8 cellular contexts compared by ENCODE assay signal in the genomic region with DNA sequence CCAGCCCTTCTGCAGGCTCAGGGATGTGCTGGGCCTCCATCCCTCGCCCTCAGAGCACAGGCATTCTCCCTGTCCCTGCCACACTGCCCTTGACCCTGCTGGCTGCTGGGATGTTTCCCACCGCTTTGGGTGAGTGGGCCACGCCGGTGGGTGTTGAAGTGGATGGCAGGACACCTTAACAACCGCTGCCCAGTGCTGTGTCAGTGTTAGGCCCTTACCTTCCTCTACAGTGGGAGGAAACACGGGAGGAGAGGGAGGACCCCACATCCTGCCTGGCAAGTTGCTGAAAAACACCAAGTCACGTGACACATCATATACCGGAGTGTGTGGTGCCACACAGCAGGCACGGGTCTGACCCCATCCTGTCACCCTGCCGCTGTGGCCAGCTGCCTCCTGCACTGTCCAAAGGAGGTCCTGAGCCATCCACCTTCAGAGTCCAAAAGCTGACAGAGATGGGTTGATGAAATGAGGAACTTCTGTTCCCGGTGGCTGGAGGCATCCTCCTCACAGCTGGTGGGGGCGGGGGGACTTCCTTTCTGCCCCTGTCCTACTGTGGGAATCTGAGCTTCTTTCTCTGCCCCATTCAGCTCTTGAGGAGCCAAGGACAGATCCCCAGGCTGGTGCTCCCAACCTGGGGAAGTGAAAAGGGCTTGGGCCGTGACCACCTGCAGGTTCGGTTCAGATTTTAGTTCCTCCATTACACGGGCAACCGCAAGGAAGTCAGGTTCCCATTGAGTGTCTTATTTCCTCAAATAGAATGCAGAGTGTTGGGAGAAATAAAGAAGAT. TPM values are rescaled to one million over a fixed set of nuclear protein-coding genes. Genes with fewer than 3 reads are reported as not detected.
DNase-seq lines count a peak whose midpoint lies in the region; ATAC-seq lines count a peak whose summit lies in the region.

No MANE protein-coding gene starts in this region.

- peak; percentile 6 for ATAC-seq in left ventricle myocardium superior
- ATAC-seq in stimulated activated naive CD8-positive, alpha-beta T cell treated with anti-CD3 and anti-CD28 coated beads, Interleukin-15, Interleukin-2, amounts not matched to agents 100 U/mL and 50 U/mL, for 24 hours = peak; percentile 49

- peak overlapping the region; percentile 6; the same call in 1 of the 2 replicates for H3K4me3 ChIP-seq in GM08714 (ENCODE audit: low read length)

- intact Hi-C loops in left ventricle myocardium superior (cut with micrococcal nuclease) = no loop called here

- DNase-seq in KBM-7 (peak; percentile 88), left ventricle myocardium superior (no peak), caudate nucleus (lab: John Stamatoyannopoulos, UW) (no peak), DMS 273 treated with DMSO at 0.1 percent for 48 hours (lab: John Stamatoyannopoulos, UW) (no peak), T1000 (lab: John Stamatoyannopoulos, UW) (no peak)
- peak; percentile 21 to 38 for DNase-seq in activated CD4-positive, alpha-beta T cell treated with anti-CD3 and anti-CD28 coated beads, Interleukin-2, amount 50 U/mL, for 4 hours
- DNase-seq in stimulated activated naive CD8-positive, alpha-beta T cell treated with anti-CD3 and anti-CD28 coated beads, Interleukin-15, Interleukin-2, amounts not matched to agents 100 U/mL and 50 U/mL, for 24 hours = peak; percentile 66

- H3K27ac ChIP-seq in caudate nucleus (ENCODE audit: low read depth, low read length) = no peak overlapping the region

- in situ Hi-C loops in KBM-7 (cut with MboI; ENCODE audit: low pct_unique_long_range_greater_than_20kb, low sequenced_read_pairs) = loop anchor here (25.0 kb wide), 1 partner anchor 118 kb away; no protein-coding TSS in a partner anchor

RNA-seq across cellular contexts. Expression of a gene that starts 3.2 kb away (rescaled TPM):
- total RNA-seq in left ventricle myocardium superior = 5.7 TPM

RNA-seq across cellular contexts. Expression of a gene that starts 38.5 kb away (rescaled TPM):
- 25.8 TPM for total RNA-seq in left ventricle myocardium superior

RNA-seq across cellular contexts. Expression of a gene that starts 45.2 kb away (rescaled TPM):
- total RNA-seq in left ventricle myocardium superior = 25.5 TPM

Comparison
In these comparisons a context has a peak if more than half of its experiments do, and no peak if none do; other contexts are left out.
1. DNase-seq: peak in KBM-7 (single experiment), activated CD4-positive, alpha-beta T cell treated with anti-CD3 and anti-CD28 coated beads, Interleukin-2, amount 50 U/mL, for 4 hours (2 of 2) and stimulated activated naive CD8-positive, alpha-beta T cell treated with anti-CD3 and anti-CD28 coated beads, Interleukin-15, Interleukin-2, amounts not matched to agents 100 U/mL and 50 U/mL, for 24 hours (single experiment); none in left ventricle myocardium superior (single experiment), caudate nucleus (0 of 61), DMS 273 treated with DMSO at 0.1 percent for 48 hours (single experiment) and T1000 (single experiment).